ENCODE assay signal across 8 cellular contexts in genomic region chr9:110058304-110058953, GRCh38.
DNase-seq lines count a peak whose midpoint lies in the region; TF ChIP-seq lines count a peak whose summit lies in the region.

No MANE protein-coding gene starts in this region.

- H3K4me1 ChIP-seq in SJSA1 (replicated peaks): peaks cover 5% of the 10 kb centered on the region
- peaks cover 18% of the 10 kb centered on the region for H3K4me1 ChIP-seq in adipocyte (ENCODE audit: control insufficient read depth, insufficient read depth, low read length)
- peaks cover 2% of the 10 kb centered on the region; the same call in 1 of the 2 replicates for H3K4me1 ChIP-seq in iPS DF 6.9 (ENCODE audit: control insufficient read depth, insufficient read depth, low read length)

- H3K36me3 ChIP-seq in SJSA1 (peaks cover 52% of the 10 kb centered on the region), adipocyte (ENCODE audit: control insufficient read depth, insufficient read depth, low read length, severe bottlenecking) (peaks cover 49% of the 10 kb centered on the region), iPS DF 6.9 (ENCODE audit: control insufficient read depth, insufficient read depth, low read length) (no peaks in the 10 kb centered on the region)

- no peaks in the 10 kb centered on the region for H3K27me3 ChIP-seq in SJSA1 (replicated peaks)
- no peaks in the 10 kb centered on the region for H3K27me3 ChIP-seq in adipocyte (replicated peaks; ENCODE audit: control insufficient read depth, insufficient read depth, low read length)
- no peaks in the 10 kb centered on the region for H3K27me3 ChIP-seq in iPS DF 6.9 (ENCODE audit: control insufficient read depth, insufficient read depth, low read length)

- DNase-seq in activated gamma-delta T cell treated with Interleukin-2 at 50 U/mL for 16 hours (peak; percentile 14), activated gamma-delta T cell (lab: John Stamatoyannopoulos, UW) (no peak), SJSA1 (ENCODE audit: low read depth in 1 of 2, low spot score in 2 of 2) (peak; percentile 43 to 59), adipocyte (ENCODE audit: low read depth) (peak; percentile 29), iPS DF 6.9 (ENCODE audit: low read depth, low spot score) (peak; percentile 75), dedifferentiated amniotic fluid mesenchymal stem cell (ENCODE audit: extremely low spot score) (no peak)
- peak in 2 of 3 experiments; percentile 29 to 36 for DNase-seq in stimulated activated CD4-positive, alpha-beta T cell treated with anti-CD3 and anti-CD28 coated beads, TNF-alpha, amount 100 ng/mL, for 24 hours (ENCODE audit: low read depth in 3 of 3)

- H3K9me3 ChIP-seq in SJSA1 (replicated peaks): no peaks in the 10 kb centered on the region
- H3K9me3 ChIP-seq in adipocyte (ENCODE audit: control insufficient read depth, low read length): no peaks in the 10 kb centered on the region
- H3K9me3 ChIP-seq in iPS DF 6.9 (ENCODE audit: control insufficient read depth, insufficient read depth, low read length): no peaks in the 10 kb centered on the region

- peak; percentile 88 for TF ChIP-seq RAD21 in Ishikawa (IDR thresholded peaks at IDR 0.05; ENCODE audit: low read depth)

- TF ChIP-seq EP300 in Ishikawa (IDR thresholded peaks at IDR 0.05; ENCODE audit: borderline replicate concordance): no peak

- WGBS in iPS DF 6.9 (ENCODE audit: insufficient coverage, insufficient read length): no CpG with 5 or more reads among the region's 5 CpGs

- H3K27ac ChIP-seq in SJSA1: no peak overlapping the region
- no peak overlapping the region for H3K27ac ChIP-seq in iPS DF 6.9 (ENCODE audit: low read length)

- H3K4me3 ChIP-seq in SJSA1 (no peak overlapping the region), adipocyte (ENCODE audit: low read length) (no peak overlapping the region), iPS DF 6.9 (ENCODE audit: low read length) (no peak overlapping the region)

- no peak overlapping the region for H3K9ac ChIP-seq in adipocyte (ENCODE audit: low read length)

TF ChIP-seq in Ishikawa, 13 proteins besides CTCF, POLR2A, EP300 and RAD21:
- TF ChIP-seq TAF1 (IDR thresholded peaks at IDR 0.05; ENCODE audit: low read depth): no peak
- TF ChIP-seq MAX (IDR thresholded peaks at IDR 0.05): no peak
- TF ChIP-seq CREB1 (IDR thresholded peaks at IDR 0.05; ENCODE audit: low read depth): no peak
- no peak for TF ChIP-seq NFIC (IDR thresholded peaks at IDR 0.05)
- TF ChIP-seq YY1 (IDR thresholded peaks at IDR 0.05; ENCODE audit: low read depth): no peak
- TF ChIP-seq TCF12 (IDR thresholded peaks at IDR 0.05; ENCODE audit: low read depth): no peak
- TF ChIP-seq CEBPB (IDR thresholded peaks at IDR 0.05): no peak
- no peak for TF ChIP-seq ZBTB7A (IDR thresholded peaks at IDR 0.05; ENCODE audit: low read depth)
- TF ChIP-seq TEAD4 (IDR thresholded peaks at IDR 0.05): no peak
- TF ChIP-seq REST (IDR thresholded peaks at IDR 0.05; ENCODE audit: low read depth): no peak
- TF ChIP-seq USF1 (IDR thresholded peaks at IDR 0.05): no peak

Comparison
In these comparisons a context has a peak if more than half of its experiments do, and no peak if none do; other contexts are left out.
1. DNase-seq: peak in activated gamma-delta T cell treated with Interleukin-2 at 50 U/mL for 16 hours (single experiment), SJSA1 (2 of 2), adipocyte (single experiment), iPS DF 6.9 (single experiment) and stimulated activated CD4-positive, alpha-beta T cell treated with anti-CD3 and anti-CD28 coated beads, TNF-alpha, amount 100 ng/mL, for 24 hours (2 of 3); none in activated gamma-delta T cell (single experiment) and dedifferentiated amniotic fluid mesenchymal stem cell (single experiment).